In genomic region chr18:906416-907170, GRCh38 we compare ENCODE assay signal across 8 cellular contexts. TPM values are rescaled to one million over a fixed set of nuclear protein-coding genes. Genes with fewer than 3 reads are reported as not detected.
A peak's percentile ranks its signal among the peaks of the same experiment; 100 is the strongest.
DNase-seq lines count a peak whose midpoint lies in the region; ATAC-seq, FAIRE-seq and TF ChIP-seq lines count a peak whose summit lies in the region.

No MANE protein-coding gene starts in this region.

- H3K36me3 ChIP-seq in endothelial cell of umbilical vein (ENCODE audit: control insufficient read depth in 2 of 2, extremely low read depth in 1 of 2, insufficient read depth in 2 of 2, low read length in 2 of 2): no peaks in the 10 kb centered on the region
- H3K36me3 ChIP-seq in gastrocnemius medialis: no peaks in the 10 kb centered on the region

- TF ChIP-seq POLR2A in endothelial cell of umbilical vein (IDR thresholded peaks at IDR 0.05; ENCODE audit: low read depth, low read length) (no peak), gastrocnemius medialis (IDR thresholded peaks at IDR 0.05) (no peak)

- POLR2A ChIA-PET in endothelial cell of umbilical vein (lab: Charles Lee): no interaction called here

- H3K9me3 ChIP-seq in endothelial cell of umbilical vein (replicated peaks; ENCODE audit: control insufficient read depth, insufficient read depth, low read length): no peaks in the 10 kb centered on the region
- H3K9me3 ChIP-seq in gastrocnemius medialis: no peaks in the 10 kb centered on the region

- FAIRE-seq in endothelial cell of umbilical vein (lab: Jason Lieb, UNC): no peak

- H3K4me2 ChIP-seq in endothelial cell of umbilical vein (ENCODE audit: insufficient read depth, low read length): no peak overlapping the region

- ATAC-seq in gastrocnemius medialis (no peak), HG03432 (IDR thresholded peaks at IDR 0.05; ENCODE audit: unreplicated experiment) (no peak)

- no peaks in the 10 kb centered on the region for H3K4me1 Mint-ChIP-seq in Calu3 (ENCODE audit: low read depth, unreplicated experiment)

- no peak overlapping the region for H2AFZ ChIP-seq in endothelial cell of umbilical vein (ENCODE audit: low read depth, low read length)

- no peak overlapping the region for H3K4me3 Mint-ChIP-seq in Calu3 (ENCODE audit: low read depth, unreplicated experiment)

- peaks cover 5% of the 10 kb centered on the region for H3K9me3 Mint-ChIP-seq in Calu3 (ENCODE audit: low read depth, unreplicated experiment)

- H3K27ac ChIP-seq in endothelial cell of umbilical vein (ENCODE audit: insufficient read depth, low read depth, low read length) (no peak overlapping the region), gastrocnemius medialis (no peak overlapping the region)

- CTCF ChIA-PET in endothelial cell of umbilical vein (lab: Charles Lee) (no interaction called here), Calu3 (lab: Charles Lee) (no interaction called here)

- dilution Hi-C loops in endothelial cell of umbilical vein (cut with MboI; ENCODE audit: extremely low pct_ligation_motif_present, low sequenced_read_pairs): no loop called here

- H3K27me3 ChIP-seq in endothelial cell of umbilical vein (ENCODE audit: control insufficient read depth in 2 of 2, insufficient read depth in 2 of 2, low read length in 2 of 2): peaks cover 72 to 97% of the 10 kb centered on the region in 2 experiments
- peaks cover 89 to 94% (median 92%) of the 10 kb centered on the region in 3 donors for H3K27me3 ChIP-seq in gastrocnemius medialis

- no peaks in the 10 kb centered on the region for H3K79me2 ChIP-seq in endothelial cell of umbilical vein (ENCODE audit: control insufficient read depth, insufficient read depth, low read length)

- H3K9ac ChIP-seq in endothelial cell of umbilical vein (replicated peaks; ENCODE audit: extremely low read depth, insufficient read depth, low read length): no peak overlapping the region

- BruUV-seq in endothelial cell of umbilical vein (replicated peaks; lab: Mats Ljungman, UMichigan): no TSS peak
- no TSS peak for BruUV-seq in Calu3 (replicated peaks; lab: Mats Ljungman, UMichigan)

- no peak for TF ChIP-seq CTCF in endothelial cell of umbilical vein (IDR thresholded peaks at IDR 0.05; ENCODE audit: extremely low read depth in 1 of 2, insufficient read depth in 1 of 2, low read depth in 1 of 2, low read length in 2 of 2)
- no peak for TF ChIP-seq CTCF in gastrocnemius medialis (IDR thresholded peaks at IDR 0.05 in 4 of 5, conservative IDR thresholded peaks at IDR 0.05 in 1 of 5)
- no peak for TF ChIP-seq CTCF in Calu3 (IDR thresholded peaks at IDR 0.05; ENCODE audit: unreplicated experiment)

- H3K36me3 Mint-ChIP-seq in Calu3 (ENCODE audit: insufficient read depth, unreplicated experiment): no peaks in the 10 kb centered on the region

- peaks cover 55% of the 10 kb centered on the region for H3K27me3 Mint-ChIP-seq in Calu3 (ENCODE audit: unreplicated experiment)

- peak; percentile 33 for DNase-seq in NCI-H1105 treated with DMSO at 0.1 percent for 48 hours (lab: John Stamatoyannopoulos, UW)
- DNase-seq in NCI-H1105 (lab: John Stamatoyannopoulos, UW): no peak
- DNase-seq in NCI-H510A (lab: John Stamatoyannopoulos, UW): peak; percentile 36
- no peak for DNase-seq in endothelial cell of umbilical vein (ENCODE audit: low read depth, low spot score)
- no peak for DNase-seq in gastrocnemius medialis
- DNase-seq in GF-D8 (lab: John Stamatoyannopoulos, UW): no peak
- DNase-seq in Calu3: no peak

- H3K4me1 ChIP-seq in endothelial cell of umbilical vein (ENCODE audit: control insufficient read depth, extremely low read depth, insufficient read depth, low read length) (peaks cover 7% of the 10 kb centered on the region), gastrocnemius medialis (peaks cover 9 to 23% of the 10 kb centered on the region in 2 donors)

- in situ Hi-C loops in gastrocnemius medialis (cut with MboI; ENCODE audit: low sequenced_read_pairs in 4 of 4): no loop called here

- H3K27ac Mint-ChIP-seq in Calu3 (ENCODE audit: unreplicated experiment): no peak overlapping the region

- H3K4me3 ChIP-seq in endothelial cell of umbilical vein (replicated peaks in 1 of 3; ENCODE audit: insufficient read depth in 1 of 3, low read depth in 1 of 3, low read length in 3 of 3) (no peak overlapping the region), gastrocnemius medialis (peak overlapping the region; percentile 41 to 58 (median 44))

- no peaks in the 10 kb centered on the region for H3K9me1 ChIP-seq in endothelial cell of umbilical vein (replicated peaks; ENCODE audit: control insufficient read depth, extremely low read depth, insufficient read depth, low read length)

- intact Hi-C loops in endothelial cell of umbilical vein (cut with micrococcal nuclease): no loop called here
- intact Hi-C loops in gastrocnemius medialis (cut with DNase I; ENCODE audit: low total_unique reads): no loop called here
- intact Hi-C loops in Calu3 (cut with micrococcal nuclease; ENCODE audit: unreplicated experiment): no loop called here

- no peaks in the 10 kb centered on the region for H4K20me1 ChIP-seq in endothelial cell of umbilical vein (replicated peaks; ENCODE audit: control insufficient read depth, extremely low read depth, insufficient read depth, low read length)

TF ChIP-seq in endothelial cell of umbilical vein, 7 proteins besides CTCF, POLR2A, EP300 and RAD21:
- TF ChIP-seq POLR2AphosphoS5 (IDR thresholded peaks at IDR 0.05; ENCODE audit: insufficient read depth, low read depth, low read length) (no peak), EZH2 (IDR thresholded peaks at IDR 0.05; ENCODE audit: borderline replicate concordance, low read depth, low read length, severe bottlenecking) (peak; percentile 85), FOS (IDR thresholded peaks at IDR 0.05; ENCODE audit: borderline replicate concordance, insufficient read depth, low read length) (no peak), GATA2 (IDR thresholded peaks at IDR 0.05; ENCODE audit: insufficient read depth, insufficient read length, low read depth, low read length) (no peak), MYC (IDR thresholded peaks at IDR 0.05; ENCODE audit: low read depth, low read length) (no peak), MAX (IDR thresholded peaks at IDR 0.05; ENCODE audit: insufficient read depth, insufficient read length) (no peak), JUN (IDR thresholded peaks at IDR 0.05; ENCODE audit: borderline replicate concordance, insufficient read depth, insufficient read length, low read depth) (no peak)
TF ChIP-seq in endothelial cell of umbilical vein: peak in this region for 1.

RNA-seq across cellular contexts. Expression of gene ADCYAP1, which starts 1.9 kb away (rescaled TPM):
- total RNA-seq in endothelial cell of umbilical vein (not detected in 2 replicates), gastrocnemius medialis (not detected), Calu3 (2022) (not detected in 2 replicates)
- polyA plus RNA-seq in endothelial cell of umbilical vein: not detected in 2 replicates
- not detected in 2 replicates for polyA plus RNA-seq in endothelial cell of umbilical vein (2011; cell fraction: cytosol; rRNA removed)
- polyA plus RNA-seq in endothelial cell of umbilical vein (2011; cell fraction: nucleus; rRNA removed): not detected in 2 replicates
- polyA plus RNA-seq in endothelial cell of umbilical vein (2012): not detected in 2 replicates
- not detected in 2 replicates for polyA minus RNA-seq in endothelial cell of umbilical vein
- polyA minus RNA-seq in endothelial cell of umbilical vein (2011; cell fraction: cytosol; rRNA and poly(A)+ RNA removed): not detected
- polyA minus RNA-seq in endothelial cell of umbilical vein (2011; cell fraction: nucleus; rRNA and poly(A)+ RNA removed): not detected in 2 replicates

Comparison
In these comparisons a context has a peak if more than half of its experiments do, and no peak if none do; other contexts are left out.
1. DNase-seq: peak in NCI-H1105 treated with DMSO at 0.1 percent for 48 hours (single experiment) and NCI-H510A (single experiment); none in NCI-H1105 (single experiment), endothelial cell of umbilical vein (single experiment), gastrocnemius medialis (0 of 2), GF-D8 (single experiment) and Calu3 (single experiment).
2. H3K4me3 ChIP-seq: peak in gastrocnemius medialis (4 of 4); none in endothelial cell of umbilical vein (0 of 3).